8 cellular contexts compared by ENCODE assay signal in the genomic region with DNA sequence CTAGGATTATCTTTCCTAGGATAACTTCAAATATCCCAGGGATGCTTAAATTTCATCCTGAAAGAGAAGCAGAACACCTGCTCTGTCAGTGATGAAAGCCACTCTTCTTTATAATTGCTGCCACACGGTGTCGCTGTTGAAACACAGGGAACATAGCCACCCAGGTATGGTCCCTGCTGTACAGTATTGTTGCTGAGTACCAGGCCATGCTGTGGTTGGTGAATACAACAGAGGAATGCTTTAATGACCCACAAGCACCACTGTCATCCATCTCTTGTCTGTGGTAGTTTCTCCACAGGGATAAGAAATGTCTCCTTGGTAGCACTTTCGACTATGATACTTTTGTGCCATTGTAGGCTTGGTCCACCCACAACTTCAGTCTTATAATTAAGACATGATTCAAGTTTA.
A peak's percentile ranks its signal among the peaks of the same experiment; 100 is the strongest.
DNase-seq lines count a peak whose midpoint lies in the region; ATAC-seq, FAIRE-seq and TF ChIP-seq lines count a peak whose summit lies in the region.

No MANE protein-coding gene starts in this region.

- no peak for DNase-seq in GM06990 (ENCODE audit: extremely low read depth, insufficient read length)
- DNase-seq in HAP-1 (ENCODE audit: low spot score in 2 of 2) = peak; percentile 52 to 81
- DNase-seq in NCI-H1092 (lab: John Stamatoyannopoulos, UW) = peak; percentile 74
- peak; percentile 16 to 46 (median 33) for DNase-seq in T-helper 17 cell
- DNase-seq in anterior cingulate cortex (lab: John Stamatoyannopoulos, UW) = peak in 40 of 58 donors; percentile 1 to 67 (median 14)
- peak; percentile 82 for DNase-seq in hepatocyte (ENCODE audit: low spot score)
- DNase-seq in small intestine = peak; percentile 75

- peaks cover 5% of the 10 kb centered on the region for H3K4me1 Mint-ChIP-seq in T-helper 17 cell

- H3K27ac Mint-ChIP-seq in T-helper 17 cell = no peak overlapping the region

- peak; percentile 66 for TF ChIP-seq CTCF in GM06990 (IDR thresholded peaks at IDR 0.05; ENCODE audit: insufficient read depth, low read length, poor library complexity, severe bottlenecking)
- peak; percentile 81 for TF ChIP-seq CTCF in hepatocyte (IDR thresholded peaks at IDR 0.05; ENCODE audit: poor library complexity)

- no peaks in the 10 kb centered on the region for H3K9me3 ChIP-seq in HAP-1
- no peaks in the 10 kb centered on the region for H3K9me3 ChIP-seq in T-helper 17 cell (ENCODE audit: control insufficient read depth, low read length, poor library complexity, severe bottlenecking)
- no peaks in the 10 kb centered on the region for H3K9me3 ChIP-seq in hepatocyte (ENCODE audit: low read depth)
- H3K9me3 ChIP-seq in small intestine (ENCODE audit: control insufficient read depth, low read depth) = no peaks in the 10 kb centered on the region

- no peaks in the 10 kb centered on the region for H3K27me3 ChIP-seq in GM06990 (replicated peaks; ENCODE audit: control insufficient read depth, insufficient read depth, low read length)
- peaks cover 13% of the 10 kb centered on the region for H3K27me3 ChIP-seq in HAP-1 (ENCODE audit: low read depth)
- H3K27me3 ChIP-seq in hepatocyte = no peaks in the 10 kb centered on the region
- H3K27me3 ChIP-seq in small intestine (ENCODE audit: control insufficient read depth in 2 of 2, insufficient read depth in 2 of 2, low read length in 2 of 2) = no peaks in the 10 kb centered on the region

- no peak overlapping the region for H3K4me3 Mint-ChIP-seq in T-helper 17 cell

- FAIRE-seq in small intestine (lab: Jason Lieb, UNC) = no peak

- H3K4me3 ChIP-seq in GM06990 (replicated peaks; ENCODE audit: low read depth, low read length) (no peak overlapping the region), HAP-1 (no peak overlapping the region), hepatocyte (no peak overlapping the region), small intestine (ENCODE audit: low read depth in 1 of 2, low read length in 2 of 2) (no peak overlapping the region)

- no peaks in the 10 kb centered on the region for H3K36me3 Mint-ChIP-seq in T-helper 17 cell (ENCODE audit: low read depth)

- no peaks in the 10 kb centered on the region for H3K79me2 ChIP-seq in hepatocyte

- H3K36me3 ChIP-seq in GM06990 (ENCODE audit: control insufficient read depth, insufficient read depth, low read length) (no peaks in the 10 kb centered on the region), HAP-1 (replicated peaks) (no peaks in the 10 kb centered on the region), hepatocyte (replicated peaks; ENCODE audit: insufficient read depth, low read depth) (no peaks in the 10 kb centered on the region), small intestine (ENCODE audit: control insufficient read depth in 2 of 2, insufficient read depth in 2 of 2, low read length in 2 of 2) (no peaks in the 10 kb centered on the region)

- in situ Hi-C loops in HAP-1 (cut with MboI; ENCODE audit: low sequenced_read_pairs) = loop anchor here (5.0 kb wide), 2 partner anchors 115 to 245 kb away; no protein-coding TSS in a partner anchor

- 31% methylated on average over 3 of the region's 3 CpGs for WGBS in hepatocyte (ENCODE audit: low lambda C conversion rate, missing lambda C conversion rate)
- WGBS in small intestine, 3 donors = 29 to 30% (median 29%) methylated on average over 3 of the region's 3 CpGs

- ATAC-seq in T-helper 17 cell = peak; percentile 86
- no peak for ATAC-seq in HG03045 (IDR thresholded peaks at IDR 0.05; ENCODE audit: unreplicated experiment)

- no peaks in the 10 kb centered on the region for H3K9me2 ChIP-seq in hepatocyte (replicated peaks; ENCODE audit: insufficient read depth)

- no peaks in the 10 kb centered on the region for H4K20me1 ChIP-seq in hepatocyte (ENCODE audit: insufficient read depth, poor library complexity, severe bottlenecking)

- H2AFZ ChIP-seq in hepatocyte = no peak overlapping the region

- H3K4me1 ChIP-seq in HAP-1 (no peaks in the 10 kb centered on the region), hepatocyte (ENCODE audit: insufficient read depth) (peaks cover 4% of the 10 kb centered on the region), small intestine (ENCODE audit: control insufficient read depth in 2 of 2, insufficient read depth in 1 of 2, low read depth in 1 of 2, low read length in 1 of 2) (no peaks in the 10 kb centered on the region)

- peaks cover 28% of the 10 kb centered on the region for H3K27me3 Mint-ChIP-seq in T-helper 17 cell

- no peak overlapping the region for H3K4me2 ChIP-seq in hepatocyte

- H3K27ac ChIP-seq in hepatocyte (no peak overlapping the region), small intestine (ENCODE audit: low read depth in 1 of 2, low read length in 1 of 2) (no peak overlapping the region)
